Comparison of ENCODE assay signal across 17 cellular contexts in the genomic region with DNA sequence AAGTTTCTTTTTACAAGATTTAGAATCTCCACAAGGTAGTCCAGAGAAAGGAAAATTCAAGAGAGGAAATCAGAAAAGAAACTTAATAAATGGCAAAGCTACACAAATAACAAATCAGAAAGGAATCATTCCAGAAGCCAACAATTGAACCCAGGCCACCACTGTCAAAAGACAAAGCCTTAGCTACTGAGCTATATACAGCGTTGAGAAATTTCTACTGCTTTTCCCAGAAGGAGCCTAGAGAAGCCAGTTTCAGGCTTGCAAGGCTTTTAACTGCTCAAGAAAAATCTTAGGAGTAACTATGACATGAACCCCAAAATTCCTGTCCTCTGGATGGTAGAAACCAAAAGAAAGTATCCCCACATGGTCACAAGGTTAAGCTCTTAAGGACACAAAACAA.
"Had no signal": no experiment of that assay in that cellular context is flagged by ENCODE, and none has a peak within 500 bp of the region (broad histone marks: within the 10 kb centered on the region; RNA-seq: fewer than 3 reads in every experiment).

No MANE protein-coding gene starts in this region.

- DNase-seq: colonic mucosa; dermis blood vessel endothelial cell; esophagus squamous epithelium; foreskin fibroblast; islet precursor cell; lower lobe of right lung; naive B cell; small intestine; stimulated activated CD4-positive, alpha-beta T cell treated with anti-CD3 and anti-CD28 coated beads, Interleukin-2, amount 100 ng/mL, for 48 hours; stimulated activated naive CD4-positive, alpha-beta T cell treated with Interleukin-2 at 50 U/mL for 16 hours; tibial artery; upper lobe of left lung; uterus had no signal

- H3K4me3 ChIP-seq: colonic mucosa, esophagus squamous epithelium, lower lobe of right lung, prostate gland, suprapubic skin, tibial artery, upper lobe of left lung, uterus had no signal

- H3K9ac ChIP-seq: parathyroid adenoma had no signal

- H2AFZ ChIP-seq: parathyroid adenoma had no signal

- H3K27me3 ChIP-seq: colonic mucosa, esophagus squamous epithelium, suprapubic skin, tibial artery, upper lobe of left lung, uterus had no signal

- ATAC-seq: left lobe of liver, lower lobe of right lung had no signal

- H3K27ac ChIP-seq: colonic mucosa, esophagus squamous epithelium, lower lobe of right lung, parathyroid adenoma, prostate gland, suprapubic skin, upper lobe of left lung, uterus had no signal

- H3K79me2 ChIP-seq: parathyroid adenoma had no signal

- H3K4me1 ChIP-seq: colonic mucosa, esophagus squamous epithelium, lower lobe of right lung, prostate gland, suprapubic skin, upper lobe of left lung, uterus had no signal

- H3K36me3 ChIP-seq: colonic mucosa, esophagus squamous epithelium, lower lobe of right lung, prostate gland, suprapubic skin, tibial artery, upper lobe of left lung, uterus had no signal

- H3K9me3 ChIP-seq: colonic mucosa, esophagus squamous epithelium, lower lobe of right lung, prostate gland, suprapubic skin, tibial artery had no signal
